Comparison of ENCODE assay signal across 9 cellular contexts in genomic region chr15:81189583-81190283, GRCh38. TPM values are rescaled to one million over a fixed set of nuclear protein-coding genes. Genes with fewer than 3 reads are reported as not detected.
DNase-seq lines count a peak whose midpoint lies in the region; ATAC-seq and TF ChIP-seq lines count a peak whose summit lies in the region.
"Had no signal": no experiment of that assay in that cellular context is flagged by ENCODE, and none has a peak within 500 bp of the region (broad histone marks: within the 10 kb centered on the region; RNA-seq: fewer than 3 reads in every experiment).

No MANE protein-coding gene starts in this region.

- intact Hi-C loops in sciatic nerve (cut with DNase I), result no loop called here
- intact Hi-C loops in activated T-helper 1 cell treated with anti-CD3 and anti-CD28 coated beads, Interleukin-12 subunit alpha, Interleukin-12 subunit beta, Interleukin-2, Interleukin-4 antibody, amounts not matched to agents 30 ng/mL and 10 ng/mL and 1 ng/mL, durations not matched to agents 14 hours and 24 hours and 36 hours (cut with micrococcal nuclease), result no loop called here

- peak; percentile 83 for ATAC-seq in sciatic nerve

- H3K27ac Mint-ChIP-seq in activated T-helper 1 cell treated with anti-CD3 and anti-CD28 coated beads, Interleukin-12 subunit alpha, Interleukin-12 subunit beta, Interleukin-2, Interleukin-4 antibody, amounts not matched to agents 30 ng/mL and 10 ng/mL and 1 ng/mL, durations not matched to agents 14 hours and 24 hours and 36 hours, result no peak overlapping the region

- no peaks in the 10 kb centered on the region for H3K36me3 Mint-ChIP-seq in activated T-helper 1 cell treated with anti-CD3 and anti-CD28 coated beads, Interleukin-12 subunit alpha, Interleukin-12 subunit beta, Interleukin-2, Interleukin-4 antibody, amounts not matched to agents 30 ng/mL and 10 ng/mL and 1 ng/mL, durations not matched to agents 14 hours and 24 hours and 36 hours (ENCODE audit: low read depth)

- H3K4me1 Mint-ChIP-seq in activated T-helper 1 cell treated with anti-CD3 and anti-CD28 coated beads, Interleukin-12 subunit alpha, Interleukin-12 subunit beta, Interleukin-2, Interleukin-4 antibody, amounts not matched to agents 30 ng/mL and 10 ng/mL and 1 ng/mL, durations not matched to agents 14 hours and 24 hours and 36 hours (ENCODE audit: low read depth), result no peaks in the 10 kb centered on the region

- TF ChIP-seq CTCF in foreskin fibroblast (IDR thresholded peaks at IDR 0.05; ENCODE audit: low read depth, low read length), result no peak

- peaks cover 19% of the 10 kb centered on the region for H3K27me3 Mint-ChIP-seq in activated T-helper 1 cell treated with anti-CD3 and anti-CD28 coated beads, Interleukin-12 subunit alpha, Interleukin-12 subunit beta, Interleukin-2, Interleukin-4 antibody, amounts not matched to agents 30 ng/mL and 10 ng/mL and 1 ng/mL, durations not matched to agents 14 hours and 24 hours and 36 hours (ENCODE audit: insufficient read depth)

- H3K4me3 Mint-ChIP-seq in activated T-helper 1 cell treated with anti-CD3 and anti-CD28 coated beads, Interleukin-12 subunit alpha, Interleukin-12 subunit beta, Interleukin-2, Interleukin-4 antibody, amounts not matched to agents 30 ng/mL and 10 ng/mL and 1 ng/mL, durations not matched to agents 14 hours and 24 hours and 36 hours, result no peak overlapping the region

- no peak overlapping the region for H3K4me3 ChIP-seq in foreskin fibroblast (ENCODE audit: low read depth in 1 of 2, low read length in 2 of 2)
- H3K4me3 ChIP-seq: BLaER1 had no signal

- no peaks in the 10 kb centered on the region for H3K9me3 Mint-ChIP-seq in activated T-helper 1 cell treated with anti-CD3 and anti-CD28 coated beads, Interleukin-12 subunit alpha, Interleukin-12 subunit beta, Interleukin-2, Interleukin-4 antibody, amounts not matched to agents 30 ng/mL and 10 ng/mL and 1 ng/mL, durations not matched to agents 14 hours and 24 hours and 36 hours

- DNase-seq in AG08396 (ENCODE audit: low spot score), result peak; percentile 86
- DNase-seq in SW480 (ENCODE audit: low spot score), result peak; percentile 28
- DNase-seq in foreskin fibroblast, result peak; percentile 95 to 96
- DNase-seq in sciatic nerve (ENCODE audit: low spot score), result no peak
- no peak for DNase-seq in HPDE6-E6E7 (ENCODE audit: extremely low spot score)
- no peak for DNase-seq in NCI-H187 (lab: John Stamatoyannopoulos, UW)
- DNase-seq in activated T-helper 1 cell treated with anti-CD3 and anti-CD28 coated beads, Interleukin-12 subunit alpha, Interleukin-12 subunit beta, Interleukin-2, Interleukin-4 antibody, amounts not matched to agents 30 ng/mL and 10 ng/mL and 1 ng/mL, durations not matched to agents 14 hours and 24 hours and 36 hours (ENCODE audit: low spot score), result no peak
- no peak for DNase-seq in NCI-H146 treated with DMSO at 0.1 percent for 48 hours (lab: John Stamatoyannopoulos, UW; ENCODE audit: unreplicated experiment)

RNA-seq across cellular contexts. Expression of gene IL16, which starts 6.9 kb away (rescaled TPM):
- 54.0 TPM for total RNA-seq in sciatic nerve
- total RNA-seq in activated T-helper 1 cell treated with anti-CD3 and anti-CD28 coated beads, Interleukin-12 subunit alpha, Interleukin-12 subunit beta, Interleukin-2, Interleukin-4 antibody, amounts not matched to agents 30 ng/mL and 10 ng/mL and 1 ng/mL, durations not matched to agents 14 hours and 24 hours and 36 hours, result 107 and 111 TPM in 2 replicates

RNA-seq across cellular contexts. Expression of gene CFAP161, which starts 55.7 kb away (rescaled TPM):
- not detected for total RNA-seq in sciatic nerve
- total RNA-seq in activated T-helper 1 cell treated with anti-CD3 and anti-CD28 coated beads, Interleukin-12 subunit alpha, Interleukin-12 subunit beta, Interleukin-2, Interleukin-4 antibody, amounts not matched to agents 30 ng/mL and 10 ng/mL and 1 ng/mL, durations not matched to agents 14 hours and 24 hours and 36 hours, result not detected in 2 replicates

Comparison
In these comparisons a context has a peak if more than half of its experiments do, and no peak if none do; other contexts are left out.
1. DNase-seq: peak in AG08396 (single experiment), SW480 (single experiment) and foreskin fibroblast (2 of 2); none in sciatic nerve (single experiment), HPDE6-E6E7 (single experiment), NCI-H187 (0 of 2), activated T-helper 1 cell treated with anti-CD3 and anti-CD28 coated beads, Interleukin-12 subunit alpha, Interleukin-12 subunit beta, Interleukin-2, Interleukin-4 antibody, amounts not matched to agents 30 ng/mL and 10 ng/mL and 1 ng/mL, durations not matched to agents 14 hours and 24 hours and 36 hours (single experiment) and NCI-H146 treated with DMSO at 0.1 percent for 48 hours (single experiment).